In the genomic region with DNA sequence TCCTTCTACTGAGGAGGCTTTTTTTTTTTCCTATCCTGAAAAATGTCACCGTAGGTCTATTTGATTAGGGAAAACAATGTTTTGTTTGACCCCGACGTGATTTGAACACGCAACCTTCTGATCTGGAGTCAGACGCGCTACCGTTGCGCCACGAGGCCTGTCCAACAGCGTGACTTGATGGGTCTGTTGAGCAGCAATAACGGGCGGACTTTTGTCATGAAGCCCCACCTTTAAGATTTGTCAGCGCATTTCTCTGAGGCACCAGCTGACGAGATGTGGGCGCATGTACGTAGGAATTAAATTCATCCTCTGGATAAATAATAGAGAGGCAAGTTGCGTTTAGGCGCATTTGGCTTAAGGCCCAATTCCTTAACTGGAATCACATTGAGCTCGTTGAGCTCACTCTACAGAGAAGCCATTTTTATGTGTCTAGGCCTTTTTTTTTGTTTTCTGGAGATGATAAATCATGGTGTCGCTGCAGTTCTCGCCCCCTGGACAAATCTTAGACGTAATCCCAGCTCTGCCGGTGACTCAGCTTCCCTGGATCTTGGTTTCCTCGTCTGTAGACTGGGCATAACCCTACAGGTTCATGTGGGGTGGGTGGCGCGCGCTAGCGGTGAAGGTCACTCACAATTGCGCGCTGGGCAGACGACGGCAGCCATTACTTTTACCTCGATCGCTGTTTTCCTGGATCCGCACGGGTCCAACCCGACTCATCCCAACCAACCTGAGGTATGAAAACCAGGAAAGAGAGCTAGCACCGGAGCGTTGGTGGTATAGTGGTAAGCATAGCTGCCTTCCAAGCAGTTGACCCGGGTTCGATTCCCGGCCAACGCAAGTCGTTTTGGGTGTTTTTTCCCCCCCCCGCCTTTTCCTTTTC, we compare ENCODE assay signal across 8 cellular contexts. TPM values are rescaled to one million over a fixed set of nuclear protein-coding genes. Genes with fewer than 3 reads are reported as not detected.
DNase-seq lines count a peak whose midpoint lies in the region; TF ChIP-seq lines count a peak whose summit lies in the region.

No MANE protein-coding gene starts in this region.

- peaks cover 0 to 16% of the 10 kb centered on the region in 2 donors for H3K4me1 ChIP-seq in right atrium auricular region

- no peaks in the 10 kb centered on the region for H3K27me3 Mint-ChIP-seq in progenitor cell of endocrine pancreas
- peaks cover 25% of the 10 kb centered on the region for H3K27me3 Mint-ChIP-seq in type B pancreatic cell

- peak overlapping the region; percentile 53 to 77 for H3K4me3 ChIP-seq in right atrium auricular region

- H3K4me3 Mint-ChIP-seq in progenitor cell of endocrine pancreas (ENCODE audit: low read depth) (peak overlapping the region; percentile 95), type B pancreatic cell (peak overlapping the region; percentile 98)

- H3K27ac ChIP-seq in angular gyrus (ENCODE audit: low read depth, low read length), result peak overlapping the region; percentile 99
- peak overlapping the region; percentile 96 to 99 for H3K27ac ChIP-seq in right atrium auricular region

- peak; percentile 43 for DNase-seq in NK-92 treated with Interleukin-12 subunit alpha and Interleukin-12 subunit beta, amount 100 ng/mL, for 24 hours (lab: John Stamatoyannopoulos, UW)
- DNase-seq in NK-92 (lab: John Stamatoyannopoulos, UW; ENCODE audit: unreplicated experiment), result no peak
- peak; percentile 39 for DNase-seq in NCI-H187 treated with DMSO at 0.1 percent for 48 hours (lab: John Stamatoyannopoulos, UW)
- peak; percentile 65 for DNase-seq in T-helper 22 cell (ENCODE audit: low read depth)
- DNase-seq in right atrium auricular region (ENCODE audit: low spot score), result peak; percentile 97
- peak; percentile 91 for DNase-seq in progenitor cell of endocrine pancreas (ENCODE audit: low spot score, unreplicated experiment)
- peak; percentile 92 for DNase-seq in type B pancreatic cell (ENCODE audit: extremely low spot score, unreplicated experiment)

- TF ChIP-seq CTCF in right atrium auricular region (IDR thresholded peaks at IDR 0.05) (no peak), progenitor cell of endocrine pancreas (IDR thresholded peaks at IDR 0.05; ENCODE audit: unreplicated experiment) (no peak), type B pancreatic cell (conservative IDR thresholded peaks at IDR 0.05) (no peak)

- H3K27me3 ChIP-seq in right atrium auricular region, result no peaks in the 10 kb centered on the region

- H3K9me3 Mint-ChIP-seq in progenitor cell of endocrine pancreas (ENCODE audit: low read depth) (no peaks in the 10 kb centered on the region), type B pancreatic cell (no peaks in the 10 kb centered on the region)

- no peaks in the 10 kb centered on the region for H3K36me3 ChIP-seq in right atrium auricular region

- H3K27ac Mint-ChIP-seq in progenitor cell of endocrine pancreas, result peak overlapping the region; percentile 100
- peak overlapping the region; percentile 100 for H3K27ac Mint-ChIP-seq in type B pancreatic cell

- H3K4me1 Mint-ChIP-seq in progenitor cell of endocrine pancreas (ENCODE audit: low read depth) (peaks cover 9% of the 10 kb centered on the region), type B pancreatic cell (ENCODE audit: unreplicated experiment) (peaks cover 24% of the 10 kb centered on the region)

- H3K9me3 ChIP-seq in right atrium auricular region, result no peaks in the 10 kb centered on the region

- H3K36me3 Mint-ChIP-seq in progenitor cell of endocrine pancreas (ENCODE audit: insufficient read depth) (no peaks in the 10 kb centered on the region), type B pancreatic cell (peaks cover 7% of the 10 kb centered on the region)

RNA-seq across cellular contexts. Expression of a gene that starts 10.6 kb away (rescaled TPM):
- total RNA-seq in right atrium auricular region (1 to 10 TPM in 1 of 2 donors, not detected in 1; 1.8 TPM), progenitor cell of endocrine pancreas (52.7 and 54.9 TPM in 2 replicates), type B pancreatic cell (ENCODE audit: low replicate concordance) (35.0 and 108 TPM in 2 replicates)

RNA-seq across cellular contexts. Expression of a gene that starts 26.8 kb away (rescaled TPM):
- total RNA-seq in right atrium auricular region (1 to 10 TPM; 4.2 to 8.6 TPM), progenitor cell of endocrine pancreas (86.5 and 97.0 TPM in 2 replicates), type B pancreatic cell (ENCODE audit: low replicate concordance) (42.6 and 43.1 TPM in 2 replicates)

RNA-seq across cellular contexts. Expression of a gene that starts 28.1 kb away (rescaled TPM):
- total RNA-seq in right atrium auricular region, result 1 to 10 TPM; 4.4 to 5.3 TPM
- 110 and 112 TPM in 2 replicates for total RNA-seq in progenitor cell of endocrine pancreas
- 54.5 and 117 TPM in 2 replicates for total RNA-seq in type B pancreatic cell (ENCODE audit: low replicate concordance)

RNA-seq across cellular contexts. Expression of a gene that starts 31.0 kb away (rescaled TPM):
- total RNA-seq in right atrium auricular region (10 to 100 TPM; 10.2 to 10.8 TPM), progenitor cell of endocrine pancreas (5.2 and 5.3 TPM in 2 replicates), type B pancreatic cell (ENCODE audit: low replicate concordance) (4.8 and 6.9 TPM in 2 replicates)

RNA-seq across cellular contexts. Expression of a gene that starts 44.8 kb away (rescaled TPM):
- total RNA-seq in right atrium auricular region, result 10 to 100 TPM in 1 of 2 donors, 1 to 10 TPM in 1; 7.3 to 11.0 TPM
- total RNA-seq in progenitor cell of endocrine pancreas, result 24.6 and 28.1 TPM in 2 replicates
- total RNA-seq in type B pancreatic cell (ENCODE audit: low replicate concordance), result 19.1 and 22.1 TPM in 2 replicates

Comparison
In these comparisons a context has a peak if more than half of its experiments do, and no peak if none do; other contexts are left out.
1. RNA of a gene that starts 10.6 kb away (total RNA-seq): 35.0 to 108 TPM in type B pancreatic cell and 52.7 to 54.9 TPM in progenitor cell of endocrine pancreas; 1.8 TPM in right atrium auricular region; every median in the first group is over 10 times any median in the second.